In the genomic region with DNA sequence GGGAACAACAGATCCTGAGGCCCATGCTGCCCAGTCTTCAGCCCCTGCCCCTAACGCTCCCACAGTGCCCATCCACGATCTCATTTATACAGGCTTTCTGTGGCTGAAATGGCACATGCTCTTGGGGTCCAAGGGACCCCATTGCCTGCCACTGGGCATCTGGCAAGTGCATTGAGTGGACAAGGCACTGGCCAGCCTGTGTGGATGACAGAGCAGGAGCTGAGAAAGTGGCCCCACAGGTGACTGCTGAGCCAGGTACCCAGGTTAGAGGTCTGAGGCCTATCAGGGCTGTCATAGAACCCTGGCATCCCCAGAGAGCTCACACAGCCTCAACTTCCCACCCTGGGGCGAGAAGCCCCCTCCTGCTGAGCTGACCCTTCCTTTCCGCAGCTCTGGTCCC, we compare ENCODE assay signal across 31 cellular contexts.
"Had no signal": no experiment of that assay in that cellular context is flagged by ENCODE, and none has a peak within 500 bp of the region (broad histone marks: within the 10 kb centered on the region; RNA-seq: fewer than 3 reads in every experiment).

No MANE protein-coding gene starts in this region.

- H3K27me3 Mint-ChIP-seq: activated CD4-positive, alpha-beta memory T cell treated with anti-CD3 and anti-CD28 coated beads, Interleukin-2, amount 10 ng/mL, durations not matched to agents 7 days and 5 days; activated CD4-positive, alpha-beta T cell treated with anti-CD3 and anti-CD28 coated beads for 36 hours; activated CD4-positive, alpha-beta T cell treated with anti-CD3 and anti-CD28 coated beads, Interleukin-2, amount 10 ng/mL, durations not matched to agents 24 days and 14 days; activated naive CD4-positive, alpha-beta T cell treated with anti-CD3 and anti-CD28 coated beads, Interleukin-2, amount 10 ng/mL, durations not matched to agents 7 days and 5 days; activated naive CD8-positive, alpha-beta T cell treated with anti-CD3 and anti-CD28 coated beads, Interleukin-2, amount 10 ng/mL, durations not matched to agents 7 days and 5 days had no signal

- H3K27ac ChIP-seq: ascending aorta, breast epithelium, cardiac muscle cell, colonic mucosa, dorsolateral prefrontal cortex, esophagus muscularis mucosa, gastroesophageal sphincter had no signal

- H3K36me3 Mint-ChIP-seq: activated naive CD4-positive, alpha-beta T cell treated with anti-CD3 and anti-CD28 coated beads, Interleukin-2, amount 10 ng/mL, durations not matched to agents 7 days and 5 days; brain had no signal

- H3K4me1 Mint-ChIP-seq: activated CD4-positive, alpha-beta memory T cell treated with anti-CD3 and anti-CD28 coated beads, Interleukin-2, amount 10 ng/mL, durations not matched to agents 7 days and 5 days; activated CD4-positive, alpha-beta T cell treated with anti-CD3 and anti-CD28 coated beads for 36 hours; activated CD4-positive, alpha-beta T cell treated with anti-CD3 and anti-CD28 coated beads, Interleukin-2, amount 10 ng/mL, durations not matched to agents 24 days and 14 days; activated naive CD4-positive, alpha-beta T cell treated with anti-CD3 and anti-CD28 coated beads, Interleukin-2, amount 10 ng/mL, durations not matched to agents 7 days and 5 days; activated naive CD8-positive, alpha-beta T cell treated with anti-CD3 and anti-CD28 coated beads, Interleukin-2, amount 10 ng/mL, durations not matched to agents 7 days and 5 days; brain had no signal

- H3K36me3 ChIP-seq: ascending aorta, breast epithelium, cardiac muscle cell, colonic mucosa, esophagus muscularis mucosa, gastroesophageal sphincter had no signal

- H3K27me3 ChIP-seq: ascending aorta, breast epithelium, cardiac muscle cell, colonic mucosa, dorsolateral prefrontal cortex, esophagus muscularis mucosa, gastroesophageal sphincter had no signal

- H3K4me3 ChIP-seq: ascending aorta, breast epithelium, cardiac muscle cell, colonic mucosa, dorsolateral prefrontal cortex, esophagus muscularis mucosa, gastroesophageal sphincter had no signal

- H3K4me3 Mint-ChIP-seq: activated CD4-positive, alpha-beta memory T cell treated with anti-CD3 and anti-CD28 coated beads, Interleukin-2, amount 10 ng/mL, durations not matched to agents 7 days and 5 days; activated CD4-positive, alpha-beta T cell treated with anti-CD3 and anti-CD28 coated beads for 36 hours; activated CD4-positive, alpha-beta T cell treated with anti-CD3 and anti-CD28 coated beads, Interleukin-2, amount 10 ng/mL, durations not matched to agents 24 days and 14 days; activated naive CD4-positive, alpha-beta T cell treated with anti-CD3 and anti-CD28 coated beads, Interleukin-2, amount 10 ng/mL, durations not matched to agents 7 days and 5 days; activated naive CD8-positive, alpha-beta T cell treated with anti-CD3 and anti-CD28 coated beads, Interleukin-2, amount 10 ng/mL, durations not matched to agents 7 days and 5 days; brain; dendritic cell treated with granulocyte-macrophage colony-stimulating factor and Interleukin-4, amounts not matched to agents 40 ng/mL and 50 ng/mL, for 4 days; effector memory CD8-positive, alpha-beta T cell had no signal

- DNase-seq: activated CD4-positive, alpha-beta memory T cell treated with anti-CD3 and anti-CD28 coated beads, Interleukin-2, amount 10 ng/mL, durations not matched to agents 7 days and 5 days; activated CD4-positive, alpha-beta T cell treated with anti-CD3 and anti-CD28 coated beads for 36 hours; activated CD4-positive, alpha-beta T cell treated with anti-CD3 and anti-CD28 coated beads, Interleukin-2, amount 10 ng/mL, durations not matched to agents 24 days and 14 days; activated CD4-positive, alpha-beta T cell treated with anti-CD3 and anti-CD28 coated beads, Interleukin-2, amount 50 U/mL, for 4 hours; activated CD4-positive, CD25-positive, alpha-beta regulatory T cell; activated CD4-positive, CD25-positive, alpha-beta regulatory T cell treated with anti-CD3 and anti-CD28 coated beads, Interleukin-2, amount 50 U/mL, for 72 hours; activated gamma-delta T cell; activated naive CD4-positive, alpha-beta T cell; activated naive CD4-positive, alpha-beta T cell treated with anti-CD3 and anti-CD28 coated beads, Interleukin-2, amount 10 ng/mL, durations not matched to agents 7 days and 5 days; activated naive CD8-positive, alpha-beta T cell treated with anti-CD3 and anti-CD28 coated beads, Interleukin-2, amount 10 ng/mL, durations not matched to agents 7 days and 5 days; activated T-cell treated with anti-CD3 and anti-CD28 coated beads, Interleukin-2, amount 50 U/mL, for 1 hour; activated T-cell treated with anti-CD3 and anti-CD28 coated beads, Interleukin-2, amount 50 U/mL, for 48 hours; central memory CD4-positive, alpha-beta T cell; cerebellar nuclear complex; colonic mucosa; dorsolateral prefrontal cortex; effector CD4-positive, alpha-beta T cell; effector memory CD8-positive, alpha-beta T cell; erythroblast; foreskin melanocyte; T-helper 1 cell; T-helper 2 cell had no signal

- ATAC-seq: activated CD4-positive, alpha-beta T cell treated with anti-CD3 and anti-CD28 coated beads for 36 hours; activated naive CD4-positive, alpha-beta T cell treated with anti-CD3 and anti-CD28 coated beads, Interleukin-2, amount 50 U/mL, for 72 hours; effector memory CD8-positive, alpha-beta T cell; gastroesophageal sphincter; SK-N-SH treated with all-trans-retinoic acid at 6 μM for 48 hours had no signal

- H3K4me1 ChIP-seq: breast epithelium, colonic mucosa, gastroesophageal sphincter had no signal

- H3K27ac Mint-ChIP-seq: activated CD4-positive, alpha-beta memory T cell treated with anti-CD3 and anti-CD28 coated beads, Interleukin-2, amount 10 ng/mL, durations not matched to agents 7 days and 5 days; activated CD4-positive, alpha-beta T cell treated with anti-CD3 and anti-CD28 coated beads for 36 hours; activated CD4-positive, alpha-beta T cell treated with anti-CD3 and anti-CD28 coated beads, Interleukin-2, amount 10 ng/mL, durations not matched to agents 24 days and 14 days; activated naive CD4-positive, alpha-beta T cell treated with anti-CD3 and anti-CD28 coated beads, Interleukin-2, amount 10 ng/mL, durations not matched to agents 7 days and 5 days; activated naive CD4-positive, alpha-beta T cell treated with anti-CD3 and anti-CD28 coated beads, Interleukin-2, amount 50 U/mL, for 72 hours; activated naive CD8-positive, alpha-beta T cell treated with anti-CD3 and anti-CD28 coated beads, Interleukin-2, amount 10 ng/mL, durations not matched to agents 7 days and 5 days; brain; dendritic cell treated with granulocyte-macrophage colony-stimulating factor and Interleukin-4, amounts not matched to agents 40 ng/mL and 50 ng/mL, for 4 days; effector memory CD8-positive, alpha-beta T cell had no signal

- H3K9me3 ChIP-seq: ascending aorta, colonic mucosa had no signal
